1 cellular context compared by ENCODE assay signal in the genomic region with DNA sequence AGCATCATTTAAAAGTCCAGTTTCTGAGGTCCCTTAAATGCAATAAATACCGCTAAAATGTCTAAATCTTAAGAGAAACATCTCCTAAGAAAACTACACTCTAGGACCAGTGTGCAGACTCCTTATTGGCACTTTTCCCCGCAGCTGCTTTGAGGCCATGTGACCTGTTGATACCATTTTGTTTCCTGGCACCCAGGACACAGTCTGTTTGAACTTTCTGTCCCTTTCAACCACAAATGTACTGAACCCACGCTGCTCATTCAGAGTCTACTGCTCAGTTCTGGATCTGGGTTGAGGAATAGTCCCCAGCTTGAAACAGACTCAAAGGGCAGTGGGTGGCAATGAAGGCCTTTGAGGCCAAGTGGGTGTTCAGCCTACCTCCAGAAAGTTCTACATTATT.
TF ChIP-seq lines count a peak whose summit lies in the region.

No MANE protein-coding gene starts in this region.

TF ChIP-seq in IMR-90, 13 proteins besides CTCF, POLR2A, EP300 and RAD21:
- TF ChIP-seq NFE2L2 (IDR thresholded peaks at IDR 0.05; ENCODE audit: low read depth, low read length) (no peak), RFX5 (IDR thresholded peaks at IDR 0.05; ENCODE audit: low read depth, low read length) (no peak), CEBPB (IDR thresholded peaks at IDR 0.05; ENCODE audit: low read depth, low read length) (no peak), MXI1 (IDR thresholded peaks at IDR 0.05; ENCODE audit: borderline replicate concordance, low read depth, low read length) (no peak), BHLHE40 (IDR thresholded peaks at IDR 0.05; ENCODE audit: low read depth, low read length) (no peak), MAZ (IDR thresholded peaks at IDR 0.05; ENCODE audit: borderline replicate concordance, low read depth, low read length) (no peak), RCOR1 (IDR thresholded peaks at IDR 0.05; ENCODE audit: insufficient replicate concordance, low read length) (no peak), FOS (IDR thresholded peaks at IDR 0.05; ENCODE audit: low read depth, low read length) (no peak), MAFK (IDR thresholded peaks at IDR 0.05; ENCODE audit: low read depth, low read length) (no peak), SMC3 (IDR thresholded peaks at IDR 0.05; ENCODE audit: low read depth, low read length) (no peak), CHD1 (IDR thresholded peaks at IDR 0.05; ENCODE audit: low read depth, low read length) (no peak)
- TF ChIP-seq, protein P1, sequence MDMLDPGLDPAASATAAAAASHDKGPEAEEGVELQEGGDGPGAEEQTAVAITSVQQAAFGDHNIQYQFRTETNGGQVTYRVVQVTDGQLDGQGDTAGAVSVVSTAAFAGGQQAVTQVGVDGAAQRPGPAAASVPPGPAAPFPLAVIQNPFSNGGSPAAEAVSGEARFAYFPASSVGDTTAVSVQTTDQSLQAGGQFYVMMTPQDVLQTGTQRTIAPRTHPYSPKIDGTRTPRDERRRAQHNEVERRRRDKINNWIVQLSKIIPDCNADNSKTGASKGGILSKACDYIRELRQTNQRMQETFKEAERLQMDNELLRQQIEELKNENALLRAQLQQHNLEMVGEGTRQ (IDR thresholded peaks at IDR 0.05; ENCODE audit: low read depth, low read length): no peak
- TF ChIP-seq, protein P2, sequence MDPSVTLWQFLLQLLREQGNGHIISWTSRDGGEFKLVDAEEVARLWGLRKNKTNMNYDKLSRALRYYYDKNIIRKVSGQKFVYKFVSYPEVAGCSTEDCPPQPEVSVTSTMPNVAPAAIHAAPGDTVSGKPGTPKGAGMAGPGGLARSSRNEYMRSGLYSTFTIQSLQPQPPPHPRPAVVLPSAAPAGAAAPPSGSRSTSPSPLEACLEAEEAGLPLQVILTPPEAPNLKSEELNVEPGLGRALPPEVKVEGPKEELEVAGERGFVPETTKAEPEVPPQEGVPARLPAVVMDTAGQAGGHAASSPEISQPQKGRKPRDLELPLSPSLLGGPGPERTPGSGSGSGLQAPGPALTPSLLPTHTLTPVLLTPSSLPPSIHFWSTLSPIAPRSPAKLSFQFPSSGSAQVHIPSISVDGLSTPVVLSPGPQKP (IDR thresholded peaks at IDR 0.05; ENCODE audit: borderline replicate concordance, low read depth, low read length): no peak
